9 cellular contexts compared by ENCODE assay signal in genomic region chr17:49967621-49968379, GRCh38. TPM values are rescaled to one million over a fixed set of nuclear protein-coding genes. Genes with fewer than 3 reads are reported as not detected.
DNase-seq lines count a peak whose midpoint lies in the region; ATAC-seq and TF ChIP-seq lines count a peak whose summit lies in the region.
"Had no signal": no experiment of that assay in that cellular context is flagged by ENCODE, and none has a peak within 500 bp of the region (broad histone marks: within the 10 kb centered on the region; RNA-seq: fewer than 3 reads in every experiment).

No MANE protein-coding gene starts in this region.

- H3K27ac Mint-ChIP-seq in stimulated activated naive CD8-positive, alpha-beta T cell treated with anti-CD3 and anti-CD28 coated beads, Interleukin-15, Interleukin-2, amounts not matched to agents 100 ng/mL and 50 ng/mL, for 24 hours, result no peak overlapping the region
- H3K27ac Mint-ChIP-seq in activated naive CD8-positive, alpha-beta T cell treated with anti-CD3 and anti-CD28 coated beads, Interleukin-2, amount 50 U/mL, for 24 hours, result no peak overlapping the region

- no peak overlapping the region for H2AK5ac ChIP-seq in mesenchymal stem cell (ENCODE audit: low read length, severe bottlenecking)

- H3K4me3 ChIP-seq in mesenchymal stem cell (ENCODE audit: insufficient read depth in 1 of 2, low read depth in 1 of 2, low read length in 2 of 2) (peak overlapping the region; percentile 37 to 70), dorsolateral prefrontal cortex (peak overlapping the region in 8 of 59 donors; percentile 13 to 56 (median 34))

- H3K4me1 ChIP-seq in mesenchymal stem cell (ENCODE audit: control insufficient read depth, insufficient read depth, low read depth, low read length), result peaks cover 39% of the 10 kb centered on the region

- no peak overlapping the region for H2BK5ac ChIP-seq in mesenchymal stem cell (ENCODE audit: low read depth, low read length, poor library complexity, severe bottlenecking)

- H3K36me3 Mint-ChIP-seq in stimulated activated naive CD8-positive, alpha-beta T cell treated with anti-CD3 and anti-CD28 coated beads, Interleukin-15, Interleukin-2, amounts not matched to agents 100 ng/mL and 50 ng/mL, for 24 hours (ENCODE audit: low read depth), result no peaks in the 10 kb centered on the region
- no peaks in the 10 kb centered on the region for H3K36me3 Mint-ChIP-seq in activated naive CD8-positive, alpha-beta T cell treated with anti-CD3 and anti-CD28 coated beads, Interleukin-2, amount 50 U/mL, for 24 hours (ENCODE audit: low read depth)

- no peak overlapping the region for H2BK12ac ChIP-seq in mesenchymal stem cell (ENCODE audit: low read length in 2 of 2)

- no peak for ATAC-seq in stimulated activated naive CD8-positive, alpha-beta T cell treated with anti-CD3 and anti-CD28 coated beads, Interleukin-15, Interleukin-2, amounts not matched to agents 100 U/mL and 50 U/mL, for 24 hours
- no peak for ATAC-seq in activated naive CD8-positive, alpha-beta T cell treated with anti-CD3 and anti-CD28 coated beads, Interleukin-2, amount 50 U/mL, for 24 hours
- ATAC-seq in HG02623 (IDR thresholded peaks at IDR 0.05; ENCODE audit: unreplicated experiment), result no peak
- ATAC-seq in HG02885 (IDR thresholded peaks at IDR 0.05; ENCODE audit: poor library complexity, unreplicated experiment), result no peak

- WGBS in mesenchymal stem cell, result 26% methylated on average over 8 of the region's 9 CpGs

- peaks cover 99 to 100% of the 10 kb centered on the region in 2 experiments for H3K27me3 ChIP-seq in mesenchymal stem cell (ENCODE audit: control insufficient read depth in 1 of 2, insufficient read depth in 1 of 2, low read length in 2 of 2)
- H3K27me3 ChIP-seq in dorsolateral prefrontal cortex, result peaks cover 27 to 100% (median 99%) of the 10 kb centered on the region in 45 donors

- no peak overlapping the region for H4K8ac ChIP-seq in mesenchymal stem cell (ENCODE audit: low read length)

- H2AFZ ChIP-seq in mesenchymal stem cell (ENCODE audit: low read depth, low read length), result no peak overlapping the region

- no peak overlapping the region for H3K18ac ChIP-seq in mesenchymal stem cell (ENCODE audit: low read depth in 1 of 2, low read length in 2 of 2)

- no peak overlapping the region for H3K14ac ChIP-seq in mesenchymal stem cell (ENCODE audit: low read length in 2 of 2)

- peak overlapping the region; percentile 51 for H3K9ac ChIP-seq in mesenchymal stem cell (ENCODE audit: low read length)

- no peak overlapping the region for H4K91ac ChIP-seq in mesenchymal stem cell (ENCODE audit: low read length)

- no peaks in the 10 kb centered on the region for H3K9me3 ChIP-seq in mesenchymal stem cell (ENCODE audit: control insufficient read depth, low read length)

- H3K23ac ChIP-seq in mesenchymal stem cell (ENCODE audit: low read length in 2 of 2), result peak overlapping the region in 1 of 2 experiments; percentile 26

- H3K36me3 ChIP-seq in mesenchymal stem cell (ENCODE audit: control insufficient read depth in 1 of 2, insufficient read depth in 2 of 2, low read depth in 1 of 2, low read length in 2 of 2), result no peaks in the 10 kb centered on the region

- peaks cover 83% of the 10 kb centered on the region for H3K27me3 Mint-ChIP-seq in stimulated activated naive CD8-positive, alpha-beta T cell treated with anti-CD3 and anti-CD28 coated beads, Interleukin-15, Interleukin-2, amounts not matched to agents 100 ng/mL and 50 ng/mL, for 24 hours
- peaks cover 83% of the 10 kb centered on the region for H3K27me3 Mint-ChIP-seq in activated naive CD8-positive, alpha-beta T cell treated with anti-CD3 and anti-CD28 coated beads, Interleukin-2, amount 50 U/mL, for 24 hours

- H3K4me2 ChIP-seq in mesenchymal stem cell (ENCODE audit: low read length, poor library complexity, severe bottlenecking), result peak overlapping the region; percentile 77

- peak overlapping the region; percentile 62 for H3K4me3 Mint-ChIP-seq in stimulated activated naive CD8-positive, alpha-beta T cell treated with anti-CD3 and anti-CD28 coated beads, Interleukin-15, Interleukin-2, amounts not matched to agents 100 ng/mL and 50 ng/mL, for 24 hours
- peak overlapping the region; percentile 50 for H3K4me3 Mint-ChIP-seq in activated naive CD8-positive, alpha-beta T cell treated with anti-CD3 and anti-CD28 coated beads, Interleukin-2, amount 50 U/mL, for 24 hours

- intact Hi-C loops in dorsolateral prefrontal cortex (cut with DNase I), result no loop called here

- H3K79me1 ChIP-seq in mesenchymal stem cell (replicated peaks; ENCODE audit: low read length, poor library complexity, severe bottlenecking), result no peaks in the 10 kb centered on the region

- H2BK15ac ChIP-seq in mesenchymal stem cell (ENCODE audit: low read depth, poor library complexity, severe bottlenecking), result no peak overlapping the region

- H3K27ac ChIP-seq in mesenchymal stem cell (ENCODE audit: low read length, poor library complexity, severe bottlenecking) (no peak overlapping the region), dorsolateral prefrontal cortex (no peak overlapping the region)

- H3K4me1 Mint-ChIP-seq in stimulated activated naive CD8-positive, alpha-beta T cell treated with anti-CD3 and anti-CD28 coated beads, Interleukin-15, Interleukin-2, amounts not matched to agents 100 ng/mL and 50 ng/mL, for 24 hours (ENCODE audit: low read depth), result peaks cover 64% of the 10 kb centered on the region
- H3K4me1 Mint-ChIP-seq in activated naive CD8-positive, alpha-beta T cell treated with anti-CD3 and anti-CD28 coated beads, Interleukin-2, amount 50 U/mL, for 24 hours, result peaks cover 42% of the 10 kb centered on the region

- TF ChIP-seq CTCF in dorsolateral prefrontal cortex (IDR thresholded peaks at IDR 0.05 in 54 of 56, conservative IDR thresholded peaks at IDR 0.05 in 2 of 56; ENCODE audit: low read depth in 1 of 56, partially characterized antibody in 56 of 56), result no peak

- no peak overlapping the region for H3K4ac ChIP-seq in mesenchymal stem cell (ENCODE audit: low read depth in 1 of 2, low read length in 2 of 2)

- H3K9me3 Mint-ChIP-seq in stimulated activated naive CD8-positive, alpha-beta T cell treated with anti-CD3 and anti-CD28 coated beads, Interleukin-15, Interleukin-2, amounts not matched to agents 100 ng/mL and 50 ng/mL, for 24 hours, result no peaks in the 10 kb centered on the region
- no peaks in the 10 kb centered on the region for H3K9me3 Mint-ChIP-seq in activated naive CD8-positive, alpha-beta T cell treated with anti-CD3 and anti-CD28 coated beads, Interleukin-2, amount 50 U/mL, for 24 hours

- no peak overlapping the region for H2BK120ac ChIP-seq in mesenchymal stem cell (ENCODE audit: low read depth, low read length)

- DNase-seq in stimulated activated naive CD8-positive, alpha-beta T cell treated with anti-CD3 and anti-CD28 coated beads, Interleukin-15, Interleukin-2, amounts not matched to agents 100 U/mL and 50 U/mL, for 24 hours, result no peak
- no peak for DNase-seq in activated naive CD8-positive, alpha-beta T cell treated with anti-CD3 and anti-CD28 coated beads, Interleukin-2, amount 50 U/mL, for 24 hours
- DNase-seq in mesenchymal stem cell (no peak), dorsolateral prefrontal cortex (no peak)
- no peak for DNase-seq in activated CD4-positive, CD25-positive, alpha-beta regulatory T cell treated with anti-CD3 and anti-CD28 coated beads, Interleukin-2, amount 50 U/mL, for 72 hours
- DNase-seq: posterior cingulate gyrus had no signal

RNA-seq across cellular contexts. Expression of gene DLX4, which starts 1.2 kb away (rescaled TPM):
- polyA plus RNA-seq in mesenchymal stem cell (2013, experiment 1 of 2), result 0.14 TPM
- 0.03 TPM for polyA plus RNA-seq in mesenchymal stem cell (2013, experiment 2 of 2)
- total RNA-seq in dorsolateral prefrontal cortex, result 1 to 10 TPM in 20 of 120 experiments, under 1 TPM in 41, not detected in 59; 0.27 to 2.5 (median 0.76) TPM

RNA-seq across cellular contexts. Expression of gene DLX3, which starts 27.2 kb away (rescaled TPM):
- polyA plus RNA-seq in mesenchymal stem cell (2013, experiment 1 of 2), result 0.01 TPM
- polyA plus RNA-seq in mesenchymal stem cell (2013, experiment 2 of 2), result not detected
- under 1 TPM in 49 of 120 experiments, not detected in 71; 0.14 to 0.93 (median 0.37) TPM for total RNA-seq in dorsolateral prefrontal cortex
